ENCODE assay signal across 9 cellular contexts in the genomic region with DNA sequence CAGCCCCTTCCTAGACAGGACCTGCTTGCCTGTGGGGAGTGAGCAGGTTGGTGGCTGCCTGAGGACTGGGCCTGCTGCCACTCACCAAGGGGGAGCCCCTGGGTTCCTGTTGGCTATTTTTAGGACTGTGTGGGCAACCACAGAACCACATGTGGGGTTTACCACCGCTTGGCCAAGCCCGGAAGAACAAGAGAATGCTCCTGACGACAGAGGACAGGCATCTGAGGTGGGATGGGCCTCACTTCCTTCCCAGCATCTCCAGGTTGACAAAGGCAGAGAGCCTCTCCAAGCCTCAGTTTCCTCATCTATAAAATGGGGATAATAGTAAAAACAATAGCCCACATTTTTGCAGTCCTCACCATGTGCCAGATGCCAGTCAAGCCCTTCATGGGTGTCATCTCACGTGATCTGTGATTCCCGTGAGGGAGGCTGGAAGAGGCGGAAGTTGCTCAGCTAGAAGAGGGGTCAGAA. TPM values are rescaled to one million over a fixed set of nuclear protein-coding genes. Genes with fewer than 3 reads are reported as not detected.
A peak's percentile ranks its signal among the peaks of the same experiment; 100 is the strongest.
DNase-seq lines count a peak whose midpoint lies in the region; ATAC-seq and TF ChIP-seq lines count a peak whose summit lies in the region.
"Had no signal": no experiment of that assay in that cellular context is flagged by ENCODE, and none has a peak within 500 bp of the region (broad histone marks: within the 10 kb centered on the region; RNA-seq: fewer than 3 reads in every experiment).

No MANE protein-coding gene starts in this region.

- peak; percentile 92 for ATAC-seq in GM18907 (IDR thresholded peaks at IDR 0.05; ENCODE audit: unreplicated experiment)
- ATAC-seq in HG03095 (IDR thresholded peaks at IDR 0.05; ENCODE audit: unreplicated experiment) = peak; percentile 68
- no peak for ATAC-seq in esophagus mucosa

- no peaks in the 10 kb centered on the region for H3K79me2 ChIP-seq in SU-DHL-6 (ENCODE audit: insufficient read depth, low read length)

- TF ChIP-seq CTCF in AG09309 (IDR thresholded peaks at IDR 0.05; ENCODE audit: control insufficient read depth, insufficient read depth, low read depth, low read length, missing control alignments) (no peak), SU-DHL-6 (IDR thresholded peaks at IDR 0.05; ENCODE audit: insufficient read depth, low read length, poor library complexity, severe bottlenecking) (no peak)

- H2AFZ ChIP-seq in SU-DHL-6 (ENCODE audit: low read depth, low read length, severe bottlenecking) = no peak overlapping the region

- H3F3A ChIP-seq in SU-DHL-6 (ENCODE audit: insufficient read depth) = 0 out of 2 replicates have a peak, but pooled peaks cover 3% of the 10 kb centered on the region

- no peaks in the 10 kb centered on the region for H3K9me2 ChIP-seq in SU-DHL-6 (replicated peaks; ENCODE audit: insufficient read depth, low read length)

- H3K4me3 ChIP-seq in AG09309 (ENCODE audit: control insufficient read depth, low read depth, low read length) = no peak overlapping the region
- no peak overlapping the region for H3K4me3 ChIP-seq in SU-DHL-6 (ENCODE audit: insufficient read depth, low read length, poor library complexity, severe bottlenecking)
- H3K4me3 ChIP-seq: dorsolateral prefrontal cortex had no signal

- H4K20me1 ChIP-seq in SU-DHL-6 (ENCODE audit: low read depth, low read length) = no peaks in the 10 kb centered on the region

- H3K36me3 ChIP-seq in SU-DHL-6 (ENCODE audit: low read length) = no peaks in the 10 kb centered on the region

- H3K9ac ChIP-seq in SU-DHL-6 (ENCODE audit: low read length) = no peak overlapping the region

- peak overlapping the region; percentile 42 for H3K4me2 ChIP-seq in SU-DHL-6 (ENCODE audit: low read depth, low read length, poor library complexity, severe bottlenecking)

- peak; percentile 61 for DNase-seq in AG09309 (ENCODE audit: low read depth)
- peak; percentile 28 for DNase-seq in islet precursor cell
- no peak for DNase-seq in hepatic stellate cell (ENCODE audit: low spot score)
- DNase-seq in NCI-H146 (lab: John Stamatoyannopoulos, UW) = no peak

- no peak overlapping the region for H3K27ac ChIP-seq in SU-DHL-6 (ENCODE audit: low read depth, low read length)
- H3K27ac ChIP-seq: dorsolateral prefrontal cortex had no signal

- no peaks in the 10 kb centered on the region; the same call in 1 of the 2 replicates for H3K9me3 ChIP-seq in SU-DHL-6 (ENCODE audit: insufficient read depth, low read length)

- no peaks in the 10 kb centered on the region for H3K27me3 ChIP-seq in SU-DHL-6 (ENCODE audit: low read length)
- H3K27me3 ChIP-seq: dorsolateral prefrontal cortex had no signal

RNA-seq across cellular contexts. Expression of a gene that starts 43.6 kb away (rescaled TPM):
- total RNA-seq in esophagus mucosa = 9.0 TPM

Comparison
In these comparisons a context has a peak if more than half of its experiments do, and no peak if none do; other contexts are left out.
1. DNase-seq: peak in AG09309 (single experiment) and islet precursor cell (single experiment); none in hepatic stellate cell (single experiment) and NCI-H146 (single experiment).